1 cellular context compared by ENCODE assay signal in genomic region chr4:158871050-158871724, GRCh38.
TF ChIP-seq lines count a peak whose summit lies in the region.

No MANE protein-coding gene starts in this region.

TF ChIP-seq in HepG2, 621 proteins besides CTCF, POLR2A, EP300 and RAD21:
- TF ChIP-seq ZNF280D (CRISPR knock-in tag; IDR thresholded peaks at IDR 0.05) = no peak
- no peak for TF ChIP-seq NFIB (CRISPR knock-in tag; IDR thresholded peaks at IDR 0.05; ENCODE audit: borderline replicate concordance)
- no peak for TF ChIP-seq UBTF (CRISPR knock-in tag; IDR thresholded peaks at IDR 0.05)
- TF ChIP-seq TFDP1 (CRISPR knock-in tag; IDR thresholded peaks at IDR 0.05; ENCODE audit: borderline replicate concordance) = no peak
- no peak for TF ChIP-seq ELF1 (CRISPR knock-in tag; IDR thresholded peaks at IDR 0.05)
- no peak for TF ChIP-seq CEBPG (CRISPR knock-in tag; IDR thresholded peaks at IDR 0.05)
- TF ChIP-seq ZNF784 (CRISPR knock-in tag; IDR thresholded peaks at IDR 0.05; ENCODE audit: borderline replicate concordance) = no peak
